In genomic region chrY:14822906-14823305, GRCh38 we compare ENCODE assay signal across 15 cellular contexts.
"Had no signal": no experiment of that assay in that cellular context is flagged by ENCODE, and none has a peak within 500 bp of the region (broad histone marks: within the 10 kb centered on the region; RNA-seq: fewer than 3 reads in every experiment).

No MANE protein-coding gene starts in this region.

- H3K4me3 Mint-ChIP-seq: dendritic cell treated with granulocyte-macrophage colony-stimulating factor and Interleukin-4, amounts not matched to agents 40 ng/mL and 50 ng/mL, for 4 days; naive thymus-derived CD8-positive, alpha-beta T cell had no signal

- H3K27ac ChIP-seq: esophagus squamous epithelium, heart left ventricle, right atrium auricular region, sigmoid colon, stomach had no signal

- H3K36me3 ChIP-seq: esophagus squamous epithelium, heart left ventricle, right atrium auricular region, sigmoid colon, stomach had no signal

- H3K4me3 ChIP-seq: esophagus squamous epithelium, heart left ventricle, lung, right atrium auricular region, sigmoid colon, stomach had no signal

- H3K36me3 Mint-ChIP-seq: naive thymus-derived CD8-positive, alpha-beta T cell had no signal

- H3K4me1 Mint-ChIP-seq: naive thymus-derived CD8-positive, alpha-beta T cell had no signal

- H3K9me3 ChIP-seq: esophagus squamous epithelium, heart left ventricle, right atrium auricular region, sigmoid colon, stomach had no signal

- H3K27ac Mint-ChIP-seq: dendritic cell treated with granulocyte-macrophage colony-stimulating factor and Interleukin-4, amounts not matched to agents 40 ng/mL and 50 ng/mL, for 4 days; naive thymus-derived CD8-positive, alpha-beta T cell had no signal

- H3K27me3 Mint-ChIP-seq: dendritic cell treated with granulocyte-macrophage colony-stimulating factor and Interleukin-4, amounts not matched to agents 40 ng/mL and 50 ng/mL, for 4 days; naive thymus-derived CD8-positive, alpha-beta T cell had no signal

- DNase-seq: esophagus squamous epithelium; heart left ventricle; left colon; left ventricle myocardium superior; mesendoderm; naive thymus-derived CD8-positive, alpha-beta T cell; sigmoid colon; small intestine; stimulated activated CD4-positive, alpha-beta T cell treated with anti-CD3 and anti-CD28 coated beads, Interleukin-12 subunit alpha, Interleukin-12 subunit beta, amount 100 ng/mL, for 4 hours; stimulated activated naive CD4-positive, alpha-beta T cell; stomach; trophoblast cell had no signal

- H3K27me3 ChIP-seq: esophagus squamous epithelium, heart left ventricle, right atrium auricular region, sigmoid colon, stomach had no signal

- H3K4me1 ChIP-seq: esophagus squamous epithelium, heart left ventricle, right atrium auricular region, sigmoid colon, stomach had no signal

- H3K9me3 Mint-ChIP-seq: dendritic cell treated with granulocyte-macrophage colony-stimulating factor and Interleukin-4, amounts not matched to agents 40 ng/mL and 50 ng/mL, for 4 days; naive thymus-derived CD8-positive, alpha-beta T cell had no signal
